In genomic region chr16:16267708-16268107, GRCh38 we compare ENCODE assay signal across 1 cellular context. TPM values are rescaled to one million over a fixed set of nuclear protein-coding genes. Genes with fewer than 3 reads are reported as not detected.
"Had no signal": no experiment of that assay in that cellular context is flagged by ENCODE, and none has a peak within 500 bp of the region (broad histone marks: within the 10 kb centered on the region; RNA-seq: fewer than 3 reads in every experiment).

No MANE protein-coding gene starts in this region.

RNA-seq across cellular contexts. Expression of gene ABCC6, which starts 44.4 kb away (rescaled TPM):
- polyA plus RNA-seq: keratinocyte had no signal
